In genomic region chr10:43120948-43121290, GRCh38 we compare ENCODE assay signal across 8 cellular contexts. TPM values are rescaled to one million over a fixed set of nuclear protein-coding genes. Genes with fewer than 3 reads are reported as not detected.
DNase-seq lines count a peak whose midpoint lies in the region; ATAC-seq and TF ChIP-seq lines count a peak whose summit lies in the region.

No MANE protein-coding gene starts in this region.

- no peak overlapping the region for H3K4me3 Mint-ChIP-seq in activated naive CD4-positive, alpha-beta T cell treated with anti-CD3 and anti-CD28 coated beads for 36 hours

- H3K27me3 Mint-ChIP-seq in activated naive CD4-positive, alpha-beta T cell treated with anti-CD3 and anti-CD28 coated beads for 36 hours (ENCODE audit: low read depth) = no peaks in the 10 kb centered on the region

- no peak overlapping the region; a peak in 1 of 4 replicates for H3K27ac ChIP-seq in SK-N-SH (ENCODE audit: low read depth in 2 of 2, low read length in 1 of 2)

- H4K20me1 ChIP-seq in SK-N-SH (ENCODE audit: insufficient read depth) = no peaks in the 10 kb centered on the region

- CTCF ChIA-PET in activated naive CD4-positive, alpha-beta T cell treated with anti-CD3 and anti-CD28 coated beads for 36 hours (lab: Charles Lee) = interaction anchor here (1.0 to 2.1 kb wide), 5 partner anchors 11 to 83 kb away, joined by 3 to 9 read pairs (median 4); partner anchors contain the start of gene CSGALNACT2
- CTCF ChIA-PET in SK-N-SH (lab: Yijun Ruan, JAX) = no interaction called here

- H3F3A ChIP-seq in SK-N-SH (replicated peaks; ENCODE audit: insufficient read depth) = no peaks in the 10 kb centered on the region

- no peaks in the 10 kb centered on the region for H3K79me2 ChIP-seq in SK-N-SH (ENCODE audit: insufficient read depth)

- H3K4me1 Mint-ChIP-seq in activated naive CD4-positive, alpha-beta T cell treated with anti-CD3 and anti-CD28 coated beads for 36 hours (ENCODE audit: low read depth) = peaks cover 16% of the 10 kb centered on the region

- H3K27ac Mint-ChIP-seq in activated naive CD4-positive, alpha-beta T cell treated with anti-CD3 and anti-CD28 coated beads for 36 hours = peak overlapping the region; percentile 77

- no peak overlapping the region for H3K9ac ChIP-seq in SK-N-SH

- H3K36me3 Mint-ChIP-seq in activated naive CD4-positive, alpha-beta T cell treated with anti-CD3 and anti-CD28 coated beads for 36 hours (ENCODE audit: low read depth) = no peaks in the 10 kb centered on the region

- no peaks in the 10 kb centered on the region for H3K27me3 ChIP-seq in SK-N-SH (ENCODE audit: insufficient read depth)

- no peak for TF ChIP-seq CTCF in SK-N-SH (IDR thresholded peaks at IDR 0.05)

- H3K4me3 ChIP-seq in SK-N-SH (ENCODE audit: low read depth in 2 of 2, low read length in 1 of 2) = no peak overlapping the region

- no peaks in the 10 kb centered on the region for H3K9me3 ChIP-seq in SK-N-SH

- intact Hi-C loops in activated naive CD4-positive, alpha-beta T cell treated with anti-CD3 and anti-CD28 coated beads for 36 hours (cut with micrococcal nuclease) = loop anchor here (1.0 to 2.0 kb wide), 7 partner anchors 8 to 483 kb away; partner anchors contain the start of gene ZNF33B

- POLR2A ChIA-PET in SK-N-SH (lab: Yijun Ruan, JAX) = no interaction called here

- H3K4me1 ChIP-seq in SK-N-SH (ENCODE audit: control insufficient read depth in 1 of 2, insufficient read depth in 2 of 2, low read depth in 1 of 2, low read length in 1 of 2) = peaks cover 0 to 10% of the 10 kb centered on the region in 2 experiments; a peak in 1 of 4 replicates

- ATAC-seq in HG03139 (IDR thresholded peaks at IDR 0.05; ENCODE audit: unreplicated experiment) = peak; percentile 82

- TF ChIP-seq EP300 in SK-N-SH (IDR thresholded peaks at IDR 0.05; ENCODE audit: borderline replicate concordance in 1 of 2, low read depth in 1 of 2, low read length in 1 of 2) = no peak

- no peaks in the 10 kb centered on the region for H3K9me2 ChIP-seq in SK-N-SH

- H3K4me2 ChIP-seq in SK-N-SH = no peak overlapping the region

- WGBS in SK-N-SH (ENCODE audit: low lambda C conversion rate) = 63% methylated on average over 3 of the region's 3 CpGs

- H3K9me3 Mint-ChIP-seq in activated naive CD4-positive, alpha-beta T cell treated with anti-CD3 and anti-CD28 coated beads for 36 hours = no peaks in the 10 kb centered on the region

- peaks cover 0 to 8% of the 10 kb centered on the region in 2 experiments for H3K36me3 ChIP-seq in SK-N-SH (replicated peaks in 1 of 2; ENCODE audit: control insufficient read depth in 1 of 2, insufficient read depth in 2 of 2, low read length in 1 of 2)

- DNase-seq in activated naive CD4-positive, alpha-beta T cell treated with anti-CD3 and anti-CD28 coated beads for 36 hours = peak; percentile 91
- DNase-seq in activated naive CD4-positive, alpha-beta T cell (lab: John Stamatoyannopoulos, UW) = no peak
- DNase-seq in activated CD4-positive, CD25-positive, alpha-beta regulatory T cell treated with anti-CD3 and anti-CD28 coated beads, Interleukin-2, amount 50 U/mL, for 72 hours = peak; percentile 64
- DNase-seq in medulla oblongata (ENCODE audit: extremely low spot score) (peak; percentile 27), SK-N-SH (no peak), NCI-H82 treated with DMSO at 0.1 percent for 48 hours (lab: John Stamatoyannopoulos, UW; ENCODE audit: unreplicated experiment) (no peak), cerebellar cortex (ENCODE audit: low spot score) (no peak)

- TF ChIP-seq RAD21 in SK-N-SH (IDR thresholded peaks at IDR 0.05; ENCODE audit: low read length) = no peak

- no peak overlapping the region for H2AFZ ChIP-seq in SK-N-SH (ENCODE audit: low read depth)

TF ChIP-seq in SK-N-SH, 30 proteins besides CTCF, POLR2A, EP300 and RAD21:
- no peak for TF ChIP-seq GABPA (IDR thresholded peaks at IDR 0.05; ENCODE audit: low read depth)
- no peak for TF ChIP-seq SMC3 (IDR thresholded peaks at IDR 0.05; ENCODE audit: low read depth, low read length)
- TF ChIP-seq JUND (IDR thresholded peaks at IDR 0.05) = no peak
- TF ChIP-seq, protein P1, sequence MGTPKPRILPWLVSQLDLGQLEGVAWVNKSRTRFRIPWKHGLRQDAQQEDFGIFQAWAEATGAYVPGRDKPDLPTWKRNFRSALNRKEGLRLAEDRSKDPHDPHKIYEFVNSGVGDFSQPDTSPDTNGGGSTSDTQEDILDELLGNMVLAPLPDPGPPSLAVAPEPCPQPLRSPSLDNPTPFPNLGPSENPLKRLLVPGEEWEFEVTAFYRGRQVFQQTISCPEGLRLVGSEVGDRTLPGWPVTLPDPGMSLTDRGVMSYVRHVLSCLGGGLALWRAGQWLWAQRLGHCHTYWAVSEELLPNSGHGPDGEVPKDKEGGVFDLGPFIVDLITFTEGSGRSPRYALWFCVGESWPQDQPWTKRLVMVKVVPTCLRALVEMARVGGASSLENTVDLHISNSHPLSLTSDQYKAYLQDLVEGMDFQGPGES (IDR thresholded peaks at IDR 0.05; ENCODE audit: low read depth, low read length) = no peak
- no peak for TF ChIP-seq MXI1 (IDR thresholded peaks at IDR 0.05; ENCODE audit: low read depth, low read length)

RNA-seq across cellular contexts. Expression of gene CSGALNACT2, which starts 17.3 kb away (rescaled TPM):
- 10 to 100 TPM; 25.6 to 27.1 TPM for total RNA-seq in activated naive CD4-positive, alpha-beta T cell treated with anti-CD3 and anti-CD28 coated beads for 36 hours
- 11.5 and 16.0 TPM in 2 replicates for polyA plus RNA-seq in SK-N-SH (2012; rRNA removed)
- 16.1 and 21.2 TPM in 2 replicates for polyA plus RNA-seq in SK-N-SH (2012; cell fraction: cytosol; rRNA removed)
- 10.9 and 19.7 TPM in 2 replicates for polyA plus RNA-seq in SK-N-SH (2012; cell fraction: nucleus; rRNA removed)

RNA-seq across cellular contexts. Expression of gene RET, which starts 44.0 kb away (rescaled TPM):
- under 1 TPM in 1 of 2 experiments, not detected in 1; 0.36 TPM for total RNA-seq in activated naive CD4-positive, alpha-beta T cell treated with anti-CD3 and anti-CD28 coated beads for 36 hours
- 3.2 and 6.8 TPM in 2 replicates for polyA plus RNA-seq in SK-N-SH (2012; rRNA removed)
- 5.8 and 12.3 TPM in 2 replicates for polyA plus RNA-seq in SK-N-SH (2012; cell fraction: cytosol; rRNA removed)
- polyA plus RNA-seq in SK-N-SH (2012; cell fraction: nucleus; rRNA removed) = 11.5 and 17.8 TPM in 2 replicates

Comparison
In these comparisons a context has a peak if more than half of its experiments do, and no peak if none do; other contexts are left out.
1. DNase-seq: peak in activated naive CD4-positive, alpha-beta T cell treated with anti-CD3 and anti-CD28 coated beads for 36 hours (single experiment), activated CD4-positive, CD25-positive, alpha-beta regulatory T cell treated with anti-CD3 and anti-CD28 coated beads, Interleukin-2, amount 50 U/mL, for 72 hours (single experiment) and medulla oblongata (single experiment); none in activated naive CD4-positive, alpha-beta T cell (0 of 4), SK-N-SH (single experiment), NCI-H82 treated with DMSO at 0.1 percent for 48 hours (single experiment) and cerebellar cortex (single experiment).